In the genomic region with DNA sequence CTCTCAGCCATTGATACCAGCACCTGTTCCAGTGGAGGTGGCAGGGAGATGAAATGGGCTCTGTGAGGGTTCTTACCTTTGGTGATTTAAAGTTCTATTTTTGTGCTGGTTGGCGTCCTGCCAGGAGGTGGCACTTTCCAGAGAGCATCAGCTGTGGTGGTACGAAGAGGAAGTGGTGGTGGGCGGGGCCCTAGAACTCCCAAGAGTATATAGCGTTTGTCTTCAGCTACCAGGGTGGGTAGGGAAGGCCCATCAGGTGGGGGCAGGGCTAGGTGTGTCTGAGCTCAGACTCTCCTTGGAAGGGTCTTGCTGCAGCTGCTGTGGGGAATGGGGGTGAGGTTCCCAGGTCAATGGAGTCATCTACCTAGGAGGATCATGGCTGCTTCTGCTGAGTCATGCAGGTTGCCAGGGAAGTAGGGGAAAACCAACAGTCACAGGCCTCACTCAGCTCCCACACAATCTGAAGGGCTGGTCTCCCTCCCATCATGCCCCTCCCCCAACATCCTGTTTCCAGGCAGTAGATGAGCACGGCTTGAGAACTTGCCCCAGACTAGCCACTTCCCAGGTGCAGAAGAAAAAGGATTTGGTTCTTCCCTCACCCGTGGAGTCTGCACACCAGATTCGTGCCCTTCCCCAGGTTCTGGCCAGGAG, we compare ENCODE assay signal across 8 cellular contexts. TPM values are rescaled to one million over a fixed set of nuclear protein-coding genes. Genes with fewer than 3 reads are reported as not detected.
DNase-seq lines count a peak whose midpoint lies in the region; ATAC-seq and TF ChIP-seq lines count a peak whose summit lies in the region.

No MANE protein-coding gene starts in this region.

- H3K4me1 ChIP-seq in A673 (ENCODE audit: insufficient read depth, low read length, poor library complexity, severe bottlenecking), result no peaks in the 10 kb centered on the region

- no peaks in the 10 kb centered on the region for H3K36me3 ChIP-seq in A673 (ENCODE audit: insufficient read depth, low read length, poor library complexity, severe bottlenecking)

- H3K27me3 ChIP-seq in A673 (replicated peaks; ENCODE audit: insufficient read depth, low read depth, low read length, poor library complexity), result peaks cover 76% of the 10 kb centered on the region

- no TSS peak for BruUV-seq in A673 (replicated peaks; lab: Mats Ljungman, UMichigan)

- POLR2A ChIA-PET in A673 (lab: Charles Lee; ENCODE audit: low non-redundant PET), result no interaction called here

- H3K27ac ChIP-seq in A673 (ENCODE audit: low read depth, low read length, poor library complexity, severe bottlenecking), result no peak overlapping the region

- no peak for ATAC-seq in GM18520 (IDR thresholded peaks at IDR 0.05; ENCODE audit: unreplicated experiment)

- intact Hi-C loops in A673 (cut with micrococcal nuclease; ENCODE audit: unreplicated experiment), result no loop called here

- DNase-seq in EH (ENCODE audit: low read depth) (peak; percentile 28), HK-2 (ENCODE audit: unreplicated experiment) (peak; percentile 41), myocyte (ENCODE audit: low read depth) (peak; percentile 8), cerebellar nuclear complex (lab: John Stamatoyannopoulos, UW) (no peak), NCI-H2081 treated with DMSO at 0.1 percent for 48 hours (lab: John Stamatoyannopoulos, UW) (no peak), A673 (ENCODE audit: low spot score) (no peak)
- DNase-seq in activated CD8-positive, alpha-beta memory T cell treated with anti-CD3 and anti-CD28 coated beads for 24 hours, result peak; percentile 67

- no peak for TF ChIP-seq CTCF in A673 (conservative IDR thresholded peaks at IDR 0.05; ENCODE audit: low read depth, low read length)

- CTCF ChIA-PET in A673 (lab: Charles Lee), result no interaction called here

- no peaks in the 10 kb centered on the region for H3K9me3 ChIP-seq in A673 (ENCODE audit: low read depth, low read length, poor library complexity, severe bottlenecking)

- H3K4me3 ChIP-seq in A673 (ENCODE audit: low read depth, low read length, poor library complexity, severe bottlenecking), result no peak overlapping the region

RNA-seq across cellular contexts. Expression of a gene that starts 46.6 kb away (rescaled TPM):
- total RNA-seq in myocyte, result 4.5 and 6.5 TPM in 2 replicates
- polyA plus RNA-seq in myocyte (2012), result 9.1 TPM
- total RNA-seq in A673 (2021), result not detected in 2 replicates

Comparison
In these comparisons a context has a peak if more than half of its experiments do, and no peak if none do; other contexts are left out.
1. DNase-seq: peak in EH (single experiment), HK-2 (single experiment), activated CD8-positive, alpha-beta memory T cell treated with anti-CD3 and anti-CD28 coated beads for 24 hours (single experiment) and myocyte (single experiment); none in cerebellar nuclear complex (0 of 2), NCI-H2081 treated with DMSO at 0.1 percent for 48 hours (single experiment) and A673 (single experiment).